ENCODE assay signal across 10 cellular contexts in genomic region chr7:50342616-50343114, GRCh38. TPM values are rescaled to one million over a fixed set of nuclear protein-coding genes. Genes with fewer than 3 reads are reported as not detected.
DNase-seq lines count a peak whose midpoint lies in the region; ATAC-seq and TF ChIP-seq lines count a peak whose summit lies in the region.
"Had no signal": no experiment of that assay in that cellular context is flagged by ENCODE, and none has a peak within 500 bp of the region (broad histone marks: within the 10 kb centered on the region; RNA-seq: fewer than 3 reads in every experiment).

No MANE protein-coding gene starts in this region.

- H3K4me3 ChIP-seq in OCI-LY3 (ENCODE audit: low read length): no peak overlapping the region

- H3K27ac ChIP-seq in CD4-positive, alpha-beta T cell (ENCODE audit: low read depth, low read length): peak overlapping the region; percentile 78
- H3K27ac ChIP-seq in OCI-LY3 (ENCODE audit: low read length): peak overlapping the region; percentile 98
- H3K27ac ChIP-seq: KMS-11 had no signal

- no peak overlapping the region for H2AFZ ChIP-seq in OCI-LY3 (ENCODE audit: low read depth, low read length)

- peak in 4 of 10 experiments; percentile 42 to 70 (median 58) for DNase-seq in CD4-positive, alpha-beta T cell
- DNase-seq in activated naive CD8-positive, alpha-beta T cell treated with anti-CD3 and anti-CD28 coated beads, Interleukin-2, amount 10 ng/mL, durations not matched to agents 7 days and 5 days: peak; percentile 61
- peak in 6 of 10 donors; percentile 38 to 59 (median 50) for DNase-seq in naive thymus-derived CD8-positive, alpha-beta T cell
- no peak for DNase-seq in GM20000 (ENCODE audit: low spot score)
- DNase-seq in 8988T: no peak
- DNase-seq: GOT3 had no signal

- CTCF ChIA-PET in CD4-positive, alpha-beta T cell (lab: Charles Lee): interaction anchor here (0.8 to 2.2 kb wide), 10 partner anchors 9 to 137 kb away, joined by 3 to 9 read pairs (median 4); no protein-coding TSS in a partner anchor

- H3K27me3 Mint-ChIP-seq in CD4-positive, alpha-beta T cell: no peaks in the 10 kb centered on the region
- no peaks in the 10 kb centered on the region for H3K27me3 Mint-ChIP-seq in activated naive CD8-positive, alpha-beta T cell treated with anti-CD3 and anti-CD28 coated beads, Interleukin-2, amount 10 ng/mL, durations not matched to agents 7 days and 5 days
- H3K27me3 Mint-ChIP-seq in naive thymus-derived CD8-positive, alpha-beta T cell: no peaks in the 10 kb centered on the region

- TF ChIP-seq CTCF in CD4-positive, alpha-beta T cell (IDR thresholded peaks at IDR 0.05): no peak
- TF ChIP-seq CTCF in OCI-LY3 (IDR thresholded peaks at IDR 0.05; ENCODE audit: low read depth, low read length): no peak
- TF ChIP-seq CTCF in GM20000 (IDR thresholded peaks at IDR 0.05; ENCODE audit: extremely low read depth, missing control alignments): no peak

- ATAC-seq in CD4-positive, alpha-beta T cell (ENCODE audit: poor library complexity): peak; percentile 54
- ATAC-seq in activated naive CD8-positive, alpha-beta T cell treated with anti-CD3 and anti-CD28 coated beads, Interleukin-2, amount 10 ng/mL, durations not matched to agents 7 days and 5 days (ENCODE audit: low read depth): peak; percentile 28
- ATAC-seq in naive thymus-derived CD8-positive, alpha-beta T cell: peak; percentile 36 to 37
- no peak for ATAC-seq in GM21381 (IDR thresholded peaks at IDR 0.05; ENCODE audit: unreplicated experiment)
- no peak for ATAC-seq in GM19395 (IDR thresholded peaks at IDR 0.05; ENCODE audit: unreplicated experiment)

- H3K4me1 ChIP-seq in OCI-LY3 (ENCODE audit: low read length): peaks cover 98% of the 10 kb centered on the region

- peak overlapping the region; percentile 32; the same call in 1 of the 2 replicates for H3K9ac ChIP-seq in OCI-LY3 (ENCODE audit: low read length)
- H3K9ac ChIP-seq: KMS-11 had no signal

- peaks cover 99% of the 10 kb centered on the region for H3K79me2 ChIP-seq in OCI-LY3 (ENCODE audit: low read length)

- H4K20me1 ChIP-seq in OCI-LY3 (ENCODE audit: insufficient read depth, low read length): peaks cover 75% of the 10 kb centered on the region

- H3K4me2 ChIP-seq in OCI-LY3 (ENCODE audit: low read length): peak overlapping the region; percentile 14; the same call in 1 of the 2 replicates
- H3K4me2 ChIP-seq: KMS-11 had no signal

- no peak overlapping the region for H3K27ac Mint-ChIP-seq in CD4-positive, alpha-beta T cell
- peak overlapping the region; percentile 91 for H3K27ac Mint-ChIP-seq in activated naive CD8-positive, alpha-beta T cell treated with anti-CD3 and anti-CD28 coated beads, Interleukin-2, amount 10 ng/mL, durations not matched to agents 7 days and 5 days
- H3K27ac Mint-ChIP-seq in naive thymus-derived CD8-positive, alpha-beta T cell: peak overlapping the region in 7 of 10 donors; percentile 95 to 99 (median 97)

- H3K9me3 ChIP-seq in CD4-positive, alpha-beta T cell (ENCODE audit: control insufficient read depth, low read length): no peaks in the 10 kb centered on the region
- H3K9me3 ChIP-seq in OCI-LY3 (ENCODE audit: insufficient read depth, low read length): no peaks in the 10 kb centered on the region

- H3K9me3 Mint-ChIP-seq in CD4-positive, alpha-beta T cell: no peaks in the 10 kb centered on the region
- no peaks in the 10 kb centered on the region for H3K9me3 Mint-ChIP-seq in activated naive CD8-positive, alpha-beta T cell treated with anti-CD3 and anti-CD28 coated beads, Interleukin-2, amount 10 ng/mL, durations not matched to agents 7 days and 5 days
- H3K9me3 Mint-ChIP-seq in naive thymus-derived CD8-positive, alpha-beta T cell: peaks cover 0 to 2% (median 0%) of the 10 kb centered on the region in 9 donors

- no peaks in the 10 kb centered on the region for H3K27me3 ChIP-seq in CD4-positive, alpha-beta T cell (ENCODE audit: control insufficient read depth, insufficient read depth, low read length)
- H3K27me3 ChIP-seq in OCI-LY3 (ENCODE audit: low read depth, low read length): no peaks in the 10 kb centered on the region

- peaks cover 84% of the 10 kb centered on the region for H3K36me3 Mint-ChIP-seq in CD4-positive, alpha-beta T cell (ENCODE audit: low read depth)
- peaks cover 50% of the 10 kb centered on the region for H3K36me3 Mint-ChIP-seq in activated naive CD8-positive, alpha-beta T cell treated with anti-CD3 and anti-CD28 coated beads, Interleukin-2, amount 10 ng/mL, durations not matched to agents 7 days and 5 days
- H3K36me3 Mint-ChIP-seq in naive thymus-derived CD8-positive, alpha-beta T cell: peaks cover 6 to 54% (median 33%) of the 10 kb centered on the region in 3 donors

- intact Hi-C loops in CD4-positive, alpha-beta T cell (cut with DNase I, micrococcal nuclease): loop anchor here in 1 of 2 experiments (1.0 to 2.0 kb wide), 2 partner anchors 8 to 18 kb away; no protein-coding TSS in a partner anchor

- peaks cover 80% of the 10 kb centered on the region for H3K4me1 Mint-ChIP-seq in CD4-positive, alpha-beta T cell (ENCODE audit: low read depth)
- H3K4me1 Mint-ChIP-seq in activated naive CD8-positive, alpha-beta T cell treated with anti-CD3 and anti-CD28 coated beads, Interleukin-2, amount 10 ng/mL, durations not matched to agents 7 days and 5 days: peaks cover 85% of the 10 kb centered on the region
- peaks cover 28 to 91% (median 57%) of the 10 kb centered on the region in 4 donors for H3K4me1 Mint-ChIP-seq in naive thymus-derived CD8-positive, alpha-beta T cell

- peaks cover 64% of the 10 kb centered on the region for H3K36me3 ChIP-seq in OCI-LY3 (replicated peaks; ENCODE audit: low read depth, low read length)

- POLR2A ChIA-PET in CD4-positive, alpha-beta T cell (lab: Charles Lee): interaction anchor here (0.7 to 43.3 kb wide), 8 partner anchors 14 to 138 kb away, joined by 3 to 2111 read pairs (median 4); partner anchors contain the start of gene IKZF1
- POLR2A ChIA-PET in activated naive CD8-positive, alpha-beta T cell treated with anti-CD3 and anti-CD28 coated beads, Interleukin-2, amount 10 ng/mL, durations not matched to agents 7 days and 5 days (lab: Charles Lee): interaction anchor here (1.8 to 19.7 kb wide), 4 partner anchors 7 to 29 kb away, joined by 8 to 489 read pairs (median 223); partner anchors contain the start of gene IKZF1
- POLR2A ChIA-PET in naive thymus-derived CD8-positive, alpha-beta T cell (lab: Charles Lee): interaction anchor here (0.8 to 44.8 kb wide), 7 partner anchors 9 to 136 kb away, joined by 3 to 1553 read pairs (median 14); partner anchors contain the start of gene IKZF1

- peak overlapping the region; percentile 84 for H3K4me3 Mint-ChIP-seq in CD4-positive, alpha-beta T cell
- H3K4me3 Mint-ChIP-seq in activated naive CD8-positive, alpha-beta T cell treated with anti-CD3 and anti-CD28 coated beads, Interleukin-2, amount 10 ng/mL, durations not matched to agents 7 days and 5 days: peak overlapping the region; percentile 77
- H3K4me3 Mint-ChIP-seq in naive thymus-derived CD8-positive, alpha-beta T cell: peak overlapping the region in 9 of 10 donors; percentile 65 to 88 (median 80)

RNA-seq across cellular contexts. Expression of gene IKZF1, which starts 38.1 kb away (rescaled TPM):
- total RNA-seq in CD4-positive, alpha-beta T cell: 100 to 1,000 TPM; 297 to 300 TPM
- total RNA-seq in activated naive CD8-positive, alpha-beta T cell treated with anti-CD3 and anti-CD28 coated beads, Interleukin-2, amount 10 ng/mL, durations not matched to agents 7 days and 5 days: 100 to 1,000 TPM; 383 to 410 TPM
- total RNA-seq in naive thymus-derived CD8-positive, alpha-beta T cell: 100 to 1,000 TPM; 416 to 435 TPM
- 100 to 1,000 TPM; 145 to 257 (median 209) TPM for polyA plus RNA-seq in naive thymus-derived CD8-positive, alpha-beta T cell

Comparison
In these comparisons a context has a peak if more than half of its experiments do, and no peak if none do; other contexts are left out.
1. ATAC-seq: peak in CD4-positive, alpha-beta T cell (single experiment), activated naive CD8-positive, alpha-beta T cell treated with anti-CD3 and anti-CD28 coated beads, Interleukin-2, amount 10 ng/mL, durations not matched to agents 7 days and 5 days (single experiment) and naive thymus-derived CD8-positive, alpha-beta T cell (2 of 2); none in GM21381 (single experiment) and GM19395 (single experiment).
2. DNase-seq: peak in activated naive CD8-positive, alpha-beta T cell treated with anti-CD3 and anti-CD28 coated beads, Interleukin-2, amount 10 ng/mL, durations not matched to agents 7 days and 5 days (single experiment) and naive thymus-derived CD8-positive, alpha-beta T cell (6 of 10); none in GM20000 (single experiment) and 8988T (single experiment).
3. Peak in every context shown above with its lines, with median percentiles within 50 percentile points of each other: H3K4me3 Mint-ChIP-seq.